Comparison of ENCODE assay signal across 8 cellular contexts in genomic region chr6:110873981-110874879, GRCh38. TPM values are rescaled to one million over a fixed set of nuclear protein-coding genes. Genes with fewer than 3 reads are reported as not detected.
A peak's percentile ranks its signal among the peaks of the same experiment; 100 is the strongest.
DNase-seq lines count a peak whose midpoint lies in the region; ATAC-seq, FAIRE-seq and TF ChIP-seq lines count a peak whose summit lies in the region.

TSS of gene AMD1 (plus strand) at chr6:110874785. CDS start at chr6:110875106, 321 bp downstream.

- peak within 1 kb of the TSS; percentile 94 for H3K4me2 ChIP-seq in Loucy (ENCODE audit: low read depth, low read length, poor library complexity, severe bottlenecking)

- no peaks in the 10 kb centered on the region for H3K9me3 Mint-ChIP-seq in natural killer cell treated with Interleukin-12 subunit alpha and Interleukin-12 subunit beta and Interleukin-15 and Interleukin-18, amount 100 ng/mL, for 72 hours

- ATAC-seq in natural killer cell treated with Interleukin-12 subunit alpha and Interleukin-12 subunit beta and Interleukin-15 and Interleukin-18, amount 100 ng/mL, for 72 hours: peak; percentile 89 to 95
- peak; percentile 86 for ATAC-seq in stimulated activated naive CD8-positive, alpha-beta T cell treated with anti-CD3 and anti-CD28 coated beads, Interleukin-15, Interleukin-2, amounts not matched to agents 100 U/mL and 50 U/mL, for 24 hours

- H3K4me3 Mint-ChIP-seq in natural killer cell treated with Interleukin-12 subunit alpha and Interleukin-12 subunit beta and Interleukin-15 and Interleukin-18, amount 100 ng/mL, for 72 hours: peak within 1 kb of the TSS; percentile 97

- TF ChIP-seq CTCF in Loucy (conservative IDR thresholded peaks at IDR 0.05; ENCODE audit: low read length): no peak

- H3K27me3 ChIP-seq in Loucy (ENCODE audit: insufficient read depth, low read length, poor library complexity, severe bottlenecking): peaks cover 13% of the 10 kb centered on the region

- H3K9ac ChIP-seq in Loucy (ENCODE audit: low read depth, low read length, poor library complexity, severe bottlenecking): peak within 1 kb of the TSS; percentile 99

- FAIRE-seq in H54 (lab: Jason Lieb, UNC): peak; percentile 36

- H4K20me1 ChIP-seq in Loucy (ENCODE audit: insufficient read depth, low read length, poor library complexity, severe bottlenecking): peaks cover 45% of the 10 kb centered on the region

- peaks cover 23% of the 10 kb centered on the region for H3K4me1 ChIP-seq in Loucy (ENCODE audit: insufficient read depth, low read length, poor library complexity, severe bottlenecking)

- H3K36me3 Mint-ChIP-seq in natural killer cell treated with Interleukin-12 subunit alpha and Interleukin-12 subunit beta and Interleukin-15 and Interleukin-18, amount 100 ng/mL, for 72 hours: no peaks in the 10 kb centered on the region

- no peaks in the 10 kb centered on the region for H3F3A ChIP-seq in Loucy (ENCODE audit: low read depth)

- peak within 1 kb of the TSS; percentile 88 for H2AFZ ChIP-seq in Loucy (ENCODE audit: low read length)

- peak; percentile 98 for TF ChIP-seq POLR2A in H54 (IDR thresholded peaks at IDR 0.05; ENCODE audit: low read depth, low read length)
- TF ChIP-seq POLR2A in Raji (IDR thresholded peaks at IDR 0.05; ENCODE audit: insufficient read depth, low read depth, low read length): peak; percentile 100

- no peaks in the 10 kb centered on the region for H3K9me2 ChIP-seq in Loucy (replicated peaks; ENCODE audit: low read depth, low read length)

- DNase-seq in EL: peak; percentile 98
- peak; percentile 76 for DNase-seq in H54 (ENCODE audit: insufficient read length, low spot score)
- DNase-seq in activated T-helper 9 cell treated with anti-CD3 and anti-CD28 coated beads, Interleukin-2, amount 50 U/mL, for 16 hours (ENCODE audit: low read depth): peak; percentile 90
- DNase-seq in fibroblast of peridontal ligament (ENCODE audit: extremely low read depth): peak; percentile 98
- peak; percentile 97 for DNase-seq in natural killer cell treated with Interleukin-12 subunit alpha and Interleukin-12 subunit beta and Interleukin-15 and Interleukin-18, amount 100 ng/mL, for 72 hours (ENCODE audit: low spot score)
- peak; percentile 94 for DNase-seq in stimulated activated naive CD8-positive, alpha-beta T cell treated with anti-CD3 and anti-CD28 coated beads, Interleukin-15, Interleukin-2, amounts not matched to agents 100 U/mL and 50 U/mL, for 24 hours

- H3K4me1 Mint-ChIP-seq in natural killer cell treated with Interleukin-12 subunit alpha and Interleukin-12 subunit beta and Interleukin-15 and Interleukin-18, amount 100 ng/mL, for 72 hours (ENCODE audit: low read depth in 2 of 2): peaks cover 34 to 36% of the 10 kb centered on the region in 2 donors

- peak within 1 kb of the TSS; percentile 91 to 93 for H3K27ac Mint-ChIP-seq in natural killer cell treated with Interleukin-12 subunit alpha and Interleukin-12 subunit beta and Interleukin-15 and Interleukin-18, amount 100 ng/mL, for 72 hours

- no peaks in the 10 kb centered on the region for H3K36me3 ChIP-seq in Loucy (ENCODE audit: insufficient read depth, low read length)

- H3K27me3 Mint-ChIP-seq in natural killer cell treated with Interleukin-12 subunit alpha and Interleukin-12 subunit beta and Interleukin-15 and Interleukin-18, amount 100 ng/mL, for 72 hours: no peaks in the 10 kb centered on the region

- no peaks in the 10 kb centered on the region for H3K9me3 ChIP-seq in Loucy (ENCODE audit: insufficient read depth, low read depth, low read length)

- H3K4me3 ChIP-seq in Loucy (ENCODE audit: low read length, poor library complexity, severe bottlenecking): peak within 1 kb of the TSS; percentile 83

- peaks cover 66% of the 10 kb centered on the region for H3K79me2 ChIP-seq in Loucy (ENCODE audit: insufficient read depth, low read length)

RNA-seq across cellular contexts. Expression of gene AMD1, which starts in this region (rescaled TPM):
- 100 to 1,000 TPM in 1 of 2 donors, 10 to 100 TPM in 1; 52.5 to 116 TPM for total RNA-seq in natural killer cell treated with Interleukin-12 subunit alpha and Interleukin-12 subunit beta and Interleukin-15 and Interleukin-18, amount 100 ng/mL, for 72 hours

Comparison
In these comparisons a context has a peak if more than half of its experiments do, and no peak if none do; other contexts are left out.
1. Peak in every context shown above with its lines: DNase-seq, ATAC-seq and H3K4me3 ChIP-seq.